ENCODE assay signal across 1 cellular context in the genomic region with DNA sequence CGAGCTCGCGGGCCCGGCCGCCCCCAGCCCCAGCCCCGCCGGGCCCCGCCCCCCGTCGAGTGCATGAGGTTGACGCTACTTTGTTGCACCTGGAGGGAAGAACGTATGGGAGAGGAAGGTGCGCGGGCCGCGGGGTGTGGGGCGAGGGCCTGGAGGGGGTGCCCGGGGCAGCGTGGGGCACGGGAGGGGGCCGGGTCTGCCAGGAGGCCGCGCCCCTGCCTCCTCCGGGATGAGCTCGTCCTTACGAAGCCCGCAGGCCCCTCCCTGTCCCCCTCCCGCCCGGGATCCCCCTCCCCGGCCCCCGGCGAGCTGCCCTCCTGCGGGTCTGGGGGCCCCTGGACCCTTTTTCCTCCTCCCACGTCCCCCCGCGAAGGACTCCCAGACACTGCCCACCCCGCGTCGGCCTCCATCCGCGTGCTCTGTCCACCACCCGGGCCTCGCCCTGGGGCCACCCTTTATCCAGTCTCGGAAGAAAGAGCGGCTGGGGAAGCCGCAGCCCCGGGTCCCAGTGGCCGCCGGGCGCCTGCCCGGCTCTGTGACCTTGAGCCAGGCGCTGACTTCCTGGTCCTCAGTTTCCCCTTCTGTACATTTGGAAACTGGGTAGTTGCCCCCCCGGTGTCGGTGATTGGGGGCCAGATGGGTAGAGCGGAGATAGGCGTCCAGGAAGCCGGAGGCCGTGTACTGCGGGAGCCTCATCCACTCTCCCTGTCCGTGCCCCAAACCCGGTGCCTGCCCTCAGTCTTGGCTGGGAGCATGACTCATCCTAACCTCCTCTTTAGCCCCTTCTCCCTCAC.
TF ChIP-seq lines count a peak whose summit lies in the region.

No MANE protein-coding gene starts in this region.

TF ChIP-seq in GM23338, 12 proteins besides CTCF, POLR2A, EP300 and RAD21 (continued from another document):
- TF ChIP-seq, protein P1, sequence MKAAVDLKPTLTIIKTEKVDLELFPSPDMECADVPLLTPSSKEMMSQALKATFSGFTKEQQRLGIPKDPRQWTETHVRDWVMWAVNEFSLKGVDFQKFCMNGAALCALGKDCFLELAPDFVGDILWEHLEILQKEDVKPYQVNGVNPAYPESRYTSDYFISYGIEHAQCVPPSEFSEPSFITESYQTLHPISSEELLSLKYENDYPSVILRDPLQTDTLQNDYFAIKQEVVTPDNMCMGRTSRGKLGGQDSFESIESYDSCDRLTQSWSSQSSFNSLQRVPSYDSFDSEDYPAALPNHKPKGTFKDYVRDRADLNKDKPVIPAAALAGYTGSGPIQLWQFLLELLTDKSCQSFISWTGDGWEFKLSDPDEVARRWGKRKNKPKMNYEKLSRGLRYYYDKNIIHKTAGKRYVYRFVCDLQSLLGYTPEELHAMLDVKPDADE (IDR thresholded peaks at IDR 0.05): no peak
- TF ChIP-seq EZH2phosphoT487 (IDR thresholded peaks at IDR 0.05; ENCODE audit: unreplicated experiment): no peak
- TF ChIP-seq EZH2 (IDR thresholded peaks at IDR 0.05; ENCODE audit: low read depth, unreplicated experiment): no peak
- no peak for TF ChIP-seq ZNF331 (CRISPR knock-in tag; IDR thresholded peaks at IDR 0.05; ENCODE audit: low read depth)
- TF ChIP-seq, protein P2, sequence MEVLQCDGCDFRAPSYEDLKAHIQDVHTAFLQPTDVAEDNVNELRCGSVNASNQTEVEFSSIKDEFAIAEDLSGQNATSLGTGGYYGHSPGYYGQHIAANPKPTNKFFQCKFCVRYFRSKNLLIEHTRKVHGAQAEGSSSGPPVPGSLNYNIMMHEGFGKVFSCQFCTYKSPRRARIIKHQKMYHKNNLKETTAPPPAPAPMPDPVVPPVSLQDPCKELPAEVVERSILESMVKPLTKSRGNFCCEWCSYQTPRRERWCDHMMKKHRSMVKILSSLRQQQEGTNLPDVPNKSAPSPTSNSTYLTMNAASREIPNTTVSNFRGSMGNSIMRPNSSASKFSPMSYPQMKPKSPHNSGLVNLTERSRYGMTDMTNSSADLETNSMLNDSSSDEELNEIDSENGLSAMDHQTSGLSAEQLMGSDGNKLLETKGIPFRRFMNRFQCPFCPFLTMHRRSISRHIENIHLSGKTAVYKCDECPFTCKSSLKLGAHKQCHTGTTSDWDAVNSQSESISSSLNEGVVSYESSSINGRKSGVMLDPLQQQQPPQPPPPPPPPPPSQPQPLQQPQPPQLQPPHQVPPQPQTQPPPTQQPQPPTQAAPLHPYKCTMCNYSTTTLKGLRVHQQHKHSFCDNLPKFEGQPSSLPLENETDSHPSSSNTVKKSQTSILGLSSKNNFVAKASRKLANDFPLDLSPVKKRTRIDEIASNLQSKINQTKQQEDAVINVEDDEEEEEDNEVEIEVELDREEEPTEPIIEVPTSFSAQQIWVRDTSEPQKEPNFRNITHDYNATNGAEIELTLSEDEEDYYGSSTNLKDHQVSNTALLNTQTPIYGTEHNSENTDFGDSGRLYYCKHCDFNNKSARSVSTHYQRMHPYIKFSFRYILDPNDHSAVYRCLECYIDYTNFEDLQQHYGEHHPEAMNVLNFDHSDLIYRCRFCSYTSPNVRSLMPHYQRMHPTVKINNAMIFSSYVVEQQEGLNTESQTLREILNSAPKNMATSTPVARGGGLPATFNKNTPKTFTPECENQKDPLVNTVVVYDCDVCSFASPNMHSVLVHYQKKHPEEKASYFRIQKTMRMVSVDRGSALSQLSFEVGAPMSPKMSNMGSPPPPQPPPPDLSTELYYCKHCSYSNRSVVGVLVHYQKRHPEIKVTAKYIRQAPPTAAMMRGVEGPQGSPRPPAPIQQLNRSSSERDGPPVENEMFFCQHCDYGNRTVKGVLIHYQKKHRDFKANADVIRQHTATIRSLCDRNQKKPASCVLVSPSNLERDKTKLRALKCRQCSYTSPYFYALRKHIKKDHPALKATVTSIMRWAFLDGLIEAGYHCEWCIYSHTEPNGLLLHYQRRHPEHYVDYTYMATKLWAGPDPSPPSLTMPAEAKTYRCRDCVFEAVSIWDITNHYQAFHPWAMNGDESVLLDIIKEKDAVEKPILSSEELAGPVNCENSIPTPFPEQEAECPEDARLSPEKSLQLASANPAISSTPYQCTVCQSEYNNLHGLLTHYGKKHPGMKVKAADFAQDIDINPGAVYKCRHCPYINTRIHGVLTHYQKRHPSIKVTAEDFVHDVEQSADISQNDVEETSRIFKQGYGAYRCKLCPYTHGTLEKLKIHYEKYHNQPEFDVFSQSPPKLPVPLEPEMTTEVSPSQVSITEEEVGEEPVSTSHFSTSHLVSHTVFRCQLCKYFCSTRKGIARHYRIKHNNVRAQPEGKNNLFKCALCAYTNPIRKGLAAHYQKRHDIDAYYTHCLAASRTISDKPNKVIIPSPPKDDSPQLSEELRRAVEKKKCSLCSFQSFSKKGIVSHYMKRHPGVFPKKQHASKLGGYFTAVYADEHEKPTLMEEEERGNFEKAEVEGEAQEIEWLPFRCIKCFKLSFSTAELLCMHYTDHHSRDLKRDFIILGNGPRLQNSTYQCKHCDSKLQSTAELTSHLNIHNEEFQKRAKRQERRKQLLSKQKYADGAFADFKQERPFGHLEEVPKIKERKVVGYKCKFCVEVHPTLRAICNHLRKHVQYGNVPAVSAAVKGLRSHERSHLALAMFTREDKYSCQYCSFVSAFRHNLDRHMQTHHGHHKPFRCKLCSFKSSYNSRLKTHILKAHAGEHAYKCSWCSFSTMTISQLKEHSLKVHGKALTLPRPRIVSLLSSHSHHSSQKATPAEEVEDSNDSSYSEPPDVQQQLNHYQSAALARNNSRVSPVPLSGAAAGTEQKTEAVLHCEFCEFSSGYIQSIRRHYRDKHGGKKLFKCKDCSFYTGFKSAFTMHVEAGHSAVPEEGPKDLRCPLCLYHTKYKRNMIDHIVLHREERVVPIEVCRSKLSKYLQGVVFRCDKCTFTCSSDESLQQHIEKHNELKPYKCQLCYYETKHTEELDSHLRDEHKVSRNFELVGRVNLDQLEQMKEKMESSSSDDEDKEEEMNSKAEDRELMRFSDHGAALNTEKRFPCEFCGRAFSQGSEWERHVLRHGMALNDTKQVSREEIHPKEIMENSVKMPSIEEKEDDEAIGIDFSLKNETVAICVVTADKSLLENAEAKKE (CRISPR knock-in tag; IDR thresholded peaks at IDR 0.05): no peak
- no peak for TF ChIP-seq NANOG (IDR thresholded peaks at IDR 0.05; ENCODE audit: borderline replicate concordance)
